8 cellular contexts compared by ENCODE assay signal in the genomic region with DNA sequence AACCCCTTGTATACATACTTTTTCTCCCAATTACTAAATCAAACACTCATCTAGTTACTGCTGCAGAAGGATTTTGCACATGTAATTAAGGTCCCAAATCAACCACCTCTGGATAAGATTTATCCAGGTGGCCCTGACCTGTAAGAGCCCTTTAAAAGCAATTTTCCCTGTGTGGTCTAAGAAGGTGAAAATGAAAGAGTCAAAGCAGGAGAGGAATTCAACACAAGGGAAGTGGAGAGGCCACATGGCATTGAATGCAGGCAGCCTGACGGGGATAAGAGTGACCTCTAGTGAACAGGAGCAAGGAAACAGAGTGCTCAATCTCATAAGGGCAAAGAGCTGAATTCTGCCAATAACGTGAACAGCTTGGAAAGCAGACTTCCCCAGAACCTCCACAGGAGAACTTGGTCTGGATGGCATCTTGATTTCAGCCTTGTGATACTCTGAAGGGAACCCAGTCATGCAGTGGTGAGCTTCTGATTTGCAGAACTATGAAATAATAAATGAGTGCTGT. TPM values are rescaled to one million over a fixed set of nuclear protein-coding genes. Genes with fewer than 3 reads are reported as not detected.
DNase-seq lines count a peak whose midpoint lies in the region; ATAC-seq and TF ChIP-seq lines count a peak whose summit lies in the region.

No MANE protein-coding gene starts in this region.

- no peak overlapping the region for H3K4me3 Mint-ChIP-seq in activated T-helper 2 cell treated with anti-CD3 and anti-CD28 coated beads, Interferon-gamma antibody, Interleukin-2, Interleukin-4, amounts not matched to agents 10 μg/mL and 5 μg/mL and 100 μg/mL, durations not matched to agents 14 hours and 24 hours and 36 hours (ENCODE audit: low read depth)

- H2BK120ac ChIP-seq in mesendoderm (ENCODE audit: low read depth, low read length): no peak overlapping the region

- TF ChIP-seq CTCF in OCI-LY3 (IDR thresholded peaks at IDR 0.05; ENCODE audit: low read depth, low read length): peak; percentile 49

- H3K9ac ChIP-seq in OCI-LY3 (ENCODE audit: low read length) (no peak overlapping the region), mesendoderm (ENCODE audit: low read length) (no peak overlapping the region)

- H3K36me3 ChIP-seq in OCI-LY3 (replicated peaks; ENCODE audit: low read depth, low read length) (peaks cover 8% of the 10 kb centered on the region), mesendoderm (ENCODE audit: control insufficient read depth, insufficient read depth, low read length) (no peaks in the 10 kb centered on the region)

- H3K4ac ChIP-seq in mesendoderm (ENCODE audit: low read depth, low read length): no peak overlapping the region

- H3K4me1 ChIP-seq in OCI-LY3 (ENCODE audit: low read length) (peaks cover 20% of the 10 kb centered on the region), mesendoderm (ENCODE audit: control insufficient read depth, low read depth, low read length) (no peaks in the 10 kb centered on the region)

- H3K56ac ChIP-seq in mesendoderm (ENCODE audit: low read length): no peak overlapping the region

- H3K27me3 ChIP-seq in OCI-LY3 (ENCODE audit: low read depth, low read length) (no peaks in the 10 kb centered on the region), mesendoderm (ENCODE audit: insufficient read depth, low read length, poor library complexity) (no peaks in the 10 kb centered on the region)

- H3K36me3 Mint-ChIP-seq in activated T-helper 2 cell treated with anti-CD3 and anti-CD28 coated beads, Interferon-gamma antibody, Interleukin-2, Interleukin-4, amounts not matched to agents 10 μg/mL and 5 μg/mL and 100 μg/mL, durations not matched to agents 14 hours and 24 hours and 36 hours (ENCODE audit: low read depth): peaks cover 22% of the 10 kb centered on the region

- H3K4me1 Mint-ChIP-seq in activated T-helper 2 cell treated with anti-CD3 and anti-CD28 coated beads, Interferon-gamma antibody, Interleukin-2, Interleukin-4, amounts not matched to agents 10 μg/mL and 5 μg/mL and 100 μg/mL, durations not matched to agents 14 hours and 24 hours and 36 hours (ENCODE audit: low read depth): peaks cover 55% of the 10 kb centered on the region

- no peak overlapping the region for H2BK5ac ChIP-seq in mesendoderm (ENCODE audit: low read length)

- H3K9me3 ChIP-seq in OCI-LY3 (ENCODE audit: insufficient read depth, low read length): no peaks in the 10 kb centered on the region

- no peak overlapping the region for H3K18ac ChIP-seq in mesendoderm (ENCODE audit: low read length)

- no CpG with 5 or more reads among the region's 2 CpGs for WGBS in mesendoderm (ENCODE audit: extremely low coverage, insufficient coverage, low lambda C conversion rate)

- no peak overlapping the region for H3K4me3 ChIP-seq in OCI-LY3 (ENCODE audit: low read length)
- H3K4me3 ChIP-seq in mesendoderm (ENCODE audit: low read length): no peak overlapping the region

- peaks cover 90% of the 10 kb centered on the region for H4K20me1 ChIP-seq in OCI-LY3 (ENCODE audit: insufficient read depth, low read length)

- H3K79me1 ChIP-seq in mesendoderm (ENCODE audit: low read length): peaks cover 5% of the 10 kb centered on the region

- H3K23ac ChIP-seq in mesendoderm (ENCODE audit: low read length): no peak overlapping the region

- H3K4me2 ChIP-seq in OCI-LY3 (ENCODE audit: low read length) (no peak overlapping the region), mesendoderm (ENCODE audit: low read length) (no peak overlapping the region)

- H3K27me3 Mint-ChIP-seq in activated T-helper 2 cell treated with anti-CD3 and anti-CD28 coated beads, Interferon-gamma antibody, Interleukin-2, Interleukin-4, amounts not matched to agents 10 μg/mL and 5 μg/mL and 100 μg/mL, durations not matched to agents 14 hours and 24 hours and 36 hours (ENCODE audit: low read depth): no peaks in the 10 kb centered on the region

- no peaks in the 10 kb centered on the region for H3K9me3 Mint-ChIP-seq in activated T-helper 2 cell treated with anti-CD3 and anti-CD28 coated beads, Interferon-gamma antibody, Interleukin-2, Interleukin-4, amounts not matched to agents 10 μg/mL and 5 μg/mL and 100 μg/mL, durations not matched to agents 14 hours and 24 hours and 36 hours

- no peak overlapping the region for H4K8ac ChIP-seq in mesendoderm (ENCODE audit: low read depth, low read length)

- H4K5ac ChIP-seq in mesendoderm (ENCODE audit: low read length): no peak overlapping the region

- ATAC-seq in GM19025 (IDR thresholded peaks at IDR 0.05; ENCODE audit: low read depth, unreplicated experiment) (peak; percentile 54), HG03378 (IDR thresholded peaks at IDR 0.05; ENCODE audit: unreplicated experiment) (peak; percentile 62), GM19023 (IDR thresholded peaks at IDR 0.05; ENCODE audit: unreplicated experiment) (no peak)

- no peak overlapping the region for H3K27ac Mint-ChIP-seq in activated T-helper 2 cell treated with anti-CD3 and anti-CD28 coated beads, Interferon-gamma antibody, Interleukin-2, Interleukin-4, amounts not matched to agents 10 μg/mL and 5 μg/mL and 100 μg/mL, durations not matched to agents 14 hours and 24 hours and 36 hours

- no peak overlapping the region for H2AK5ac ChIP-seq in mesendoderm (ENCODE audit: low read length)

- H3K27ac ChIP-seq in OCI-LY3 (ENCODE audit: low read length) (no peak overlapping the region), mesendoderm (ENCODE audit: low read depth, low read length) (no peak overlapping the region)

- intact Hi-C loops in activated T-helper 2 cell treated with anti-CD3 and anti-CD28 coated beads, Interferon-gamma antibody, Interleukin-2, Interleukin-4, amounts not matched to agents 10 μg/mL and 5 μg/mL and 100 μg/mL, durations not matched to agents 14 hours and 24 hours and 36 hours (cut with micrococcal nuclease): no loop called here

- no peak overlapping the region for H2BK15ac ChIP-seq in mesendoderm (replicated peaks; ENCODE audit: low read depth)

- DNase-seq in DMS53 treated with DMSO at 0.1 percent for 48 hours (lab: John Stamatoyannopoulos, UW; ENCODE audit: unreplicated experiment) (peak; percentile 34), cerebellum (ENCODE audit: low spot score) (peak; percentile 23), mesendoderm (peak; percentile 88)
- no peak for DNase-seq in activated T-helper 2 cell treated with anti-CD3 and anti-CD28 coated beads, Interferon-gamma antibody, Interleukin-2, Interleukin-4, amounts not matched to agents 10 μg/mL and 5 μg/mL and 100 μg/mL, durations not matched to agents 14 hours and 24 hours and 36 hours (ENCODE audit: low spot score)

- no peak overlapping the region for H2AFZ ChIP-seq in OCI-LY3 (ENCODE audit: low read depth, low read length)

- H3K79me2 ChIP-seq in OCI-LY3 (ENCODE audit: low read length) (peaks cover 100% of the 10 kb centered on the region), mesendoderm (ENCODE audit: control insufficient read depth, insufficient read depth, low read length) (peaks cover 41% of the 10 kb centered on the region)

RNA-seq across cellular contexts. Expression of a gene that starts 27.2 kb away (rescaled TPM):
- 49.3 TPM for total RNA-seq in cerebellum
- polyA plus RNA-seq in mesendoderm (2013, experiment 1 of 2): 42.4 TPM
- 42.0 TPM for polyA plus RNA-seq in mesendoderm (2013, experiment 2 of 2)
- 77.3 and 78.6 TPM in 2 replicates for total RNA-seq in activated T-helper 2 cell treated with anti-CD3 and anti-CD28 coated beads, Interferon-gamma antibody, Interleukin-2, Interleukin-4, amounts not matched to agents 10 μg/mL and 5 μg/mL and 100 μg/mL, durations not matched to agents 14 hours and 24 hours and 36 hours
